In the genomic region with DNA sequence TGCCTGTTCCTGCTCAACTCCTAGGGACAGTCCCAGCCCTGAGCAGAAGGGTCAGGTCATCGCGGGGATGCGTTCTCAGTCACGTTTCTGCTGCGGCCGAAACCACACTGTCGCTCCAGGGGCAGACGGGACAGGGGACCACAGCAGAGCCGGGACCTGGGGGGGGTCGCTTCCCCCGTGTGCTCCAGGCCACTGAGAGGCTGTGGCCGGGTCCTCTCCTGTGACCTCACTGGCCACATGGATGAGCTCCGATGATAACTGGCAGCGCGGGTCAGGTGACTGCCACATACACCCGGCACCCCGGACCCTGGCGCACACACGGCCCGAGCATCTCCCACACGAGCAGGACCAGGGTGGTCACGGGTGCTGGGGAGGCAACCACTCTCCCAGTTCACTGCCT, we compare ENCODE assay signal across 1 cellular context.
TF ChIP-seq lines count a peak whose summit lies in the region.

No MANE protein-coding gene starts in this region.

TF ChIP-seq in IMR-90, 13 proteins besides CTCF, POLR2A, EP300 and RAD21 (continued from another document):
- TF ChIP-seq, protein P1, sequence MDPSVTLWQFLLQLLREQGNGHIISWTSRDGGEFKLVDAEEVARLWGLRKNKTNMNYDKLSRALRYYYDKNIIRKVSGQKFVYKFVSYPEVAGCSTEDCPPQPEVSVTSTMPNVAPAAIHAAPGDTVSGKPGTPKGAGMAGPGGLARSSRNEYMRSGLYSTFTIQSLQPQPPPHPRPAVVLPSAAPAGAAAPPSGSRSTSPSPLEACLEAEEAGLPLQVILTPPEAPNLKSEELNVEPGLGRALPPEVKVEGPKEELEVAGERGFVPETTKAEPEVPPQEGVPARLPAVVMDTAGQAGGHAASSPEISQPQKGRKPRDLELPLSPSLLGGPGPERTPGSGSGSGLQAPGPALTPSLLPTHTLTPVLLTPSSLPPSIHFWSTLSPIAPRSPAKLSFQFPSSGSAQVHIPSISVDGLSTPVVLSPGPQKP (IDR thresholded peaks at IDR 0.05; ENCODE audit: borderline replicate concordance, low read depth, low read length) = no peak
- no peak for TF ChIP-seq RFX5 (IDR thresholded peaks at IDR 0.05; ENCODE audit: low read depth, low read length)
- no peak for TF ChIP-seq CEBPB (IDR thresholded peaks at IDR 0.05; ENCODE audit: low read depth, low read length)
- TF ChIP-seq BHLHE40 (IDR thresholded peaks at IDR 0.05; ENCODE audit: low read depth, low read length) = no peak
- TF ChIP-seq FOS (IDR thresholded peaks at IDR 0.05; ENCODE audit: low read depth, low read length) = no peak
- no peak for TF ChIP-seq MAFK (IDR thresholded peaks at IDR 0.05; ENCODE audit: low read depth, low read length)
- no peak for TF ChIP-seq SMC3 (IDR thresholded peaks at IDR 0.05; ENCODE audit: low read depth, low read length)
- TF ChIP-seq CHD1 (IDR thresholded peaks at IDR 0.05; ENCODE audit: low read depth, low read length) = no peak
- TF ChIP-seq NFE2L2 (IDR thresholded peaks at IDR 0.05; ENCODE audit: low read depth, low read length) = no peak
- no peak for TF ChIP-seq MXI1 (IDR thresholded peaks at IDR 0.05; ENCODE audit: borderline replicate concordance, low read depth, low read length)
